Comparison of ENCODE assay signal across 9 cellular contexts in genomic region chr17:64095144-64095882, GRCh38. TPM values are rescaled to one million over a fixed set of nuclear protein-coding genes. Genes with fewer than 3 reads are reported as not detected.
DNase-seq lines count a peak whose midpoint lies in the region; TF ChIP-seq lines count a peak whose summit lies in the region.
"Had no signal": no experiment of that assay in that cellular context is flagged by ENCODE, and none has a peak within 500 bp of the region (broad histone marks: within the 10 kb centered on the region; RNA-seq: fewer than 3 reads in every experiment).

No MANE protein-coding gene starts in this region.

- no peak overlapping the region for H3K4me2 ChIP-seq in mesenchymal stem cell (ENCODE audit: low read length, poor library complexity, severe bottlenecking)

- H3K27me3 ChIP-seq in stomach: no peaks in the 10 kb centered on the region
- no peaks in the 10 kb centered on the region for H3K27me3 ChIP-seq in mesenchymal stem cell (ENCODE audit: control insufficient read depth in 1 of 2, insufficient read depth in 1 of 2, low read length in 2 of 2)

- H4K91ac ChIP-seq in mesenchymal stem cell (ENCODE audit: low read length): no peak overlapping the region

- H3K27ac ChIP-seq in stomach (peak overlapping the region; percentile 30 to 81 (median 71)), mesenchymal stem cell (ENCODE audit: low read length, poor library complexity, severe bottlenecking) (no peak overlapping the region)
- H3K27ac ChIP-seq: SK-N-MC had no signal

- WGBS in stomach, 5 donors: 65 to 81% (median 67%) methylated on average over 7 of the region's 7 CpGs
- 92% methylated on average over 6 of the region's 7 CpGs for WGBS in mesenchymal stem cell

- no peak overlapping the region for H3K14ac ChIP-seq in mesenchymal stem cell (ENCODE audit: low read length in 2 of 2)

- TF ChIP-seq EP300 in stomach (IDR thresholded peaks at IDR 0.05): no peak

- H2BK5ac ChIP-seq in mesenchymal stem cell (ENCODE audit: low read depth, low read length, poor library complexity, severe bottlenecking): no peak overlapping the region

- TF ChIP-seq POLR2A in stomach (IDR thresholded peaks at IDR 0.05): no peak

- no peak overlapping the region for H3K18ac ChIP-seq in mesenchymal stem cell (ENCODE audit: low read depth in 1 of 2, low read length in 2 of 2)

- DNase-seq in activated CD4-positive, alpha-beta T cell treated with anti-CD3 and anti-CD28 coated beads for 48 hours: peak; percentile 19
- no peak for DNase-seq in activated CD4-positive, alpha-beta T cell treated with anti-CD3 and anti-CD28 coated beads for 1 hour
- DNase-seq in NCI-H748 (lab: John Stamatoyannopoulos, UW; ENCODE audit: unreplicated experiment) (peak; percentile 90), epithelial cell of esophagus (ENCODE audit: low read depth) (peak; percentile 97), stomach (peak; percentile 40), foreskin fibroblast (no peak), inferior parietal cortex (ENCODE audit: extremely low spot score) (no peak), mesenchymal stem cell (no peak)

- H4K8ac ChIP-seq in mesenchymal stem cell (ENCODE audit: low read length): no peak overlapping the region

- H3K4me1 ChIP-seq in stomach: peaks cover 11 to 83% (median 61%) of the 10 kb centered on the region in 4 donors
- peaks cover 1% of the 10 kb centered on the region for H3K4me1 ChIP-seq in mesenchymal stem cell (ENCODE audit: control insufficient read depth, insufficient read depth, low read depth, low read length)

- no peak overlapping the region for H3K23ac ChIP-seq in mesenchymal stem cell (ENCODE audit: low read length in 2 of 2)

- H3K9ac ChIP-seq in mesenchymal stem cell (ENCODE audit: low read length): no peak overlapping the region

- no peak for TF ChIP-seq CTCF in epithelial cell of esophagus (IDR thresholded peaks at IDR 0.05; ENCODE audit: insufficient read depth, low read depth, low read length, missing control alignments)
- TF ChIP-seq CTCF in stomach (IDR thresholded peaks at IDR 0.05): no peak
- no peak for TF ChIP-seq CTCF in foreskin fibroblast (IDR thresholded peaks at IDR 0.05; ENCODE audit: low read depth, low read length)

- no peak overlapping the region for H3K4ac ChIP-seq in mesenchymal stem cell (ENCODE audit: low read depth in 1 of 2, low read length in 2 of 2)

- H2AFZ ChIP-seq in mesenchymal stem cell (ENCODE audit: low read depth, low read length): no peak overlapping the region

- H2AK5ac ChIP-seq in mesenchymal stem cell (ENCODE audit: low read length, severe bottlenecking): no peak overlapping the region

- H3K4me3 ChIP-seq in epithelial cell of esophagus (ENCODE audit: low read length): no peak overlapping the region
- H3K4me3 ChIP-seq in stomach: no peak overlapping the region
- no peak overlapping the region for H3K4me3 ChIP-seq in foreskin fibroblast (ENCODE audit: low read depth in 1 of 2, low read length in 2 of 2)
- no peak overlapping the region for H3K4me3 ChIP-seq in mesenchymal stem cell (ENCODE audit: insufficient read depth in 1 of 2, low read depth in 1 of 2, low read length in 2 of 2)
- H3K4me3 ChIP-seq: SK-N-MC had no signal

- no peaks in the 10 kb centered on the region for H3K9me3 ChIP-seq in stomach
- H3K9me3 ChIP-seq in mesenchymal stem cell (ENCODE audit: control insufficient read depth, low read length): no peaks in the 10 kb centered on the region

- intact Hi-C loops in stomach (cut with DNase I; ENCODE audit: low total_unique reads): no loop called here

- H2BK12ac ChIP-seq in mesenchymal stem cell (ENCODE audit: low read length in 2 of 2): peak overlapping the region in 1 of 2 experiments; percentile 33

- peaks cover 10% of the 10 kb centered on the region for H3K79me1 ChIP-seq in mesenchymal stem cell (replicated peaks; ENCODE audit: low read length, poor library complexity, severe bottlenecking)

- H3K36me3 ChIP-seq in stomach (peaks cover 10 to 40% (median 25%) of the 10 kb centered on the region in 4 donors), mesenchymal stem cell (ENCODE audit: control insufficient read depth in 1 of 2, insufficient read depth in 2 of 2, low read depth in 1 of 2, low read length in 2 of 2) (peaks cover 7 to 26% of the 10 kb centered on the region in 2 experiments)

- no peak overlapping the region for H2BK15ac ChIP-seq in mesenchymal stem cell (ENCODE audit: low read depth, poor library complexity, severe bottlenecking)

- H2BK120ac ChIP-seq in mesenchymal stem cell (ENCODE audit: low read depth, low read length): no peak overlapping the region

RNA-seq across cellular contexts. Expression of gene ERN1, which starts 34.6 kb away (rescaled TPM):
- total RNA-seq in stomach: 10 to 100 TPM; 23.7 to 76.4 (median 33.8) TPM
- polyA plus RNA-seq in stomach: 1 to 10 TPM; 4.1 to 6.4 (median 6.1) TPM
- polyA plus RNA-seq in mesenchymal stem cell (2013, experiment 1 of 2): 2.8 TPM
- 3.3 TPM for polyA plus RNA-seq in mesenchymal stem cell (2013, experiment 2 of 2)

Comparison
In these comparisons a context has a peak if more than half of its experiments do, and no peak if none do; other contexts are left out.
1. DNase-seq: peak in activated CD4-positive, alpha-beta T cell treated with anti-CD3 and anti-CD28 coated beads for 48 hours (single experiment), NCI-H748 (single experiment), epithelial cell of esophagus (single experiment) and stomach (single experiment); none in activated CD4-positive, alpha-beta T cell treated with anti-CD3 and anti-CD28 coated beads for 1 hour (single experiment), foreskin fibroblast (0 of 2), inferior parietal cortex (single experiment) and mesenchymal stem cell (single experiment).